ENCODE assay signal across 3 cellular contexts in genomic region chr2:206258615-206259014, GRCh38. TPM values are rescaled to one million over a fixed set of nuclear protein-coding genes. Genes with fewer than 3 reads are reported as not detected.
DNase-seq lines count a peak whose midpoint lies in the region; ATAC-seq, FAIRE-seq and TF ChIP-seq lines count a peak whose summit lies in the region.
"Not testable (repeated sequence)": the region's sequence is repeated elsewhere in the genome, so short reads cannot be mapped to it uniquely, and the experiment has no call there.

No MANE protein-coding gene starts in this region.

- 67% methylated on average over 8 of the region's 8 CpGs for WGBS in A549 (ENCODE audit: missing lambda C conversion rate)

- not testable (repeated sequence) for H2AFZ ChIP-seq in SU-DHL-6 (ENCODE audit: low read depth, low read length, severe bottlenecking)

- peaks cover 32% of the 10 kb centered on the region for H3K79me2 ChIP-seq in SU-DHL-6 (ENCODE audit: insufficient read depth, low read length)

- TF ChIP-seq POLR2A in A549 (IDR thresholded peaks at IDR 0.05; ENCODE audit: low read length), result not testable (repeated sequence)

- H3K27me3 ChIP-seq in SU-DHL-6 (ENCODE audit: low read length), result not testable (repeated sequence)

- not testable (repeated sequence) for H3K9me2 ChIP-seq in SU-DHL-6 (replicated peaks; ENCODE audit: insufficient read depth, low read length)

- not testable (repeated sequence) for FAIRE-seq in A549 (lab: Jason Lieb, UNC)

- not testable (repeated sequence) for ATAC-seq in A549

- H3K27ac ChIP-seq in A549; HEK293 (ENCODE audit: extremely low read depth, low read depth, low read length): not testable (repeated sequence)
- H3K27ac ChIP-seq in SU-DHL-6 (ENCODE audit: low read depth, low read length), result peak overlapping the region; percentile 92

- not testable (repeated sequence) for H3K9me3 ChIP-seq in A549; HEK293 (ENCODE audit: control insufficient read depth, insufficient read depth, low read depth, low read length); SU-DHL-6 (ENCODE audit: insufficient read depth, low read length)

- POLR2A ChIA-PET in A549 (lab: Yijun Ruan, JAX); HEK293 (lab: Yijun Ruan, JAX): not testable (repeated sequence)

- peaks cover 26% of the 10 kb centered on the region for H3F3A ChIP-seq in SU-DHL-6 (ENCODE audit: insufficient read depth)

- DNase-seq in A549 (ENCODE audit: low read depth in 1 of 2, low spot score in 1 of 2), result not testable (repeated sequence)

- not testable (repeated sequence) for TF ChIP-seq CTCF in A549 (IDR thresholded peaks at IDR 0.05); HEK293 (tag by site-specific recombination; IDR thresholded peaks at IDR 0.05); SU-DHL-6 (IDR thresholded peaks at IDR 0.05; ENCODE audit: insufficient read depth, low read length, poor library complexity, severe bottlenecking)

- H3K36me3 ChIP-seq in HEK293 (ENCODE audit: control insufficient read depth in 2 of 2, insufficient read depth in 1 of 2, low read length in 2 of 2); SU-DHL-6 (ENCODE audit: low read length): not testable (repeated sequence)

- not testable (repeated sequence) for H3K4me2 ChIP-seq in A549
- H3K4me2 ChIP-seq in SU-DHL-6 (ENCODE audit: low read depth, low read length, poor library complexity, severe bottlenecking), result peak overlapping the region; percentile 76

- TF ChIP-seq RAD21 in A549 (conservative IDR thresholded peaks at IDR 0.05 in 1 of 2, IDR thresholded peaks at IDR 0.05 in 1 of 2), result not testable (repeated sequence)

- CTCF ChIA-PET in A549 (lab: Yijun Ruan, JAX), result not testable (repeated sequence)
- CTCF ChIA-PET in HEK293 (lab: Yijun Ruan, JAX), result interaction anchor here (2.1 to 2.3 kb wide), 2 partner anchors 15 to 94 kb away, joined by 7 to 8 read pairs; partner anchors contain the start of gene ZDBF2

- not testable (repeated sequence) for H4K20me1 ChIP-seq in SU-DHL-6 (ENCODE audit: low read depth, low read length)

- H3K4me1 ChIP-seq in A549; HEK293 (ENCODE audit: control insufficient read depth, insufficient read depth, low read length): not testable (repeated sequence)

- peak overlapping the region; percentile 70 for H3K9ac ChIP-seq in SU-DHL-6 (ENCODE audit: low read length)

- TF ChIP-seq EP300 in A549 (IDR thresholded peaks at IDR 0.05), result not testable (repeated sequence)

- H3K4me3 ChIP-seq in A549; HEK293 (ENCODE audit: low read depth, low read length); SU-DHL-6 (ENCODE audit: insufficient read depth, low read length, poor library complexity, severe bottlenecking): not testable (repeated sequence)

TF ChIP-seq in A549, 52 proteins besides CTCF, POLR2A, EP300 and RAD21:
- peak; percentile 86 for TF ChIP-seq ZC3H11A (IDR thresholded peaks at IDR 0.05)

TF ChIP-seq in HEK293, 187 proteins besides CTCF, POLR2A, EP300 and RAD21 (continues in another document):
- TF ChIP-seq ZNF623 (tag by site-specific recombination; IDR thresholded peaks at IDR 0.05) (peak; percentile 75), REST (tag by site-specific recombination; IDR thresholded peaks at IDR 0.05) (peak; percentile 63), AEBP2 (tag by site-specific recombination; IDR thresholded peaks at IDR 0.05; ENCODE audit: borderline replicate concordance) (0 out of 2 replicates have a peak, but pooled peaks have one; percentile 42), ZBTB8A (tag by site-specific recombination; IDR thresholded peaks at IDR 0.05) (peak; percentile 71), ZNF138 (tag by site-specific recombination; IDR thresholded peaks at IDR 0.05; ENCODE audit: borderline replicate concordance) (peak; percentile 73; the same call in 1 of the 2 replicates), ZNF629 (tag by site-specific recombination; IDR thresholded peaks at IDR 0.05) (0 out of 2 replicates have a peak, but pooled peaks have one; percentile 28), ZNF404 (tag by site-specific recombination; IDR thresholded peaks at IDR 0.05) (peak; percentile 57; the same call in 1 of the 2 replicates), ZNF266 (tag by site-specific recombination; IDR thresholded peaks at IDR 0.05; ENCODE audit: low read depth) (peak; percentile 50; the same call in 1 of the 2 replicates), ZNF518A (tag by site-specific recombination; conservative IDR thresholded peaks at IDR 0.05; ENCODE audit: low read depth) (peak; percentile 89), ZNF394 (tag by site-specific recombination; IDR thresholded peaks at IDR 0.05; ENCODE audit: borderline replicate concordance) (peak; percentile 94)

RNA-seq across cellular contexts. Expression of gene ZDBF2, which starts 15.8 kb away (rescaled TPM):
- polyA plus RNA-seq in A549 (2011; rRNA removed) (5.8 and 8.4 TPM in 2 replicates), A549 (2017; fragmentation: RNase III; extraction: RNeasy Plus Mini Kit Qiagen cat#74134 plus additional on column Dnase treatment) (1.3 to 1.7 TPM (median 1.5 TPM) in 3 replicates)
- polyA plus RNA-seq in A549 (2012; cell fraction: cytosol; rRNA removed), result 0.28 and 0.30 TPM in 2 replicates
- polyA plus RNA-seq in A549 (2012; cell fraction: nucleus; rRNA removed), result 0.50 and 0.78 TPM in 2 replicates
- polyA minus RNA-seq in A549 (2011; rRNA and poly(A)+ RNA removed), result 7.2 and 7.5 TPM in 2 replicates
